Comparison of ENCODE assay signal across 8 cellular contexts in the genomic region with DNA sequence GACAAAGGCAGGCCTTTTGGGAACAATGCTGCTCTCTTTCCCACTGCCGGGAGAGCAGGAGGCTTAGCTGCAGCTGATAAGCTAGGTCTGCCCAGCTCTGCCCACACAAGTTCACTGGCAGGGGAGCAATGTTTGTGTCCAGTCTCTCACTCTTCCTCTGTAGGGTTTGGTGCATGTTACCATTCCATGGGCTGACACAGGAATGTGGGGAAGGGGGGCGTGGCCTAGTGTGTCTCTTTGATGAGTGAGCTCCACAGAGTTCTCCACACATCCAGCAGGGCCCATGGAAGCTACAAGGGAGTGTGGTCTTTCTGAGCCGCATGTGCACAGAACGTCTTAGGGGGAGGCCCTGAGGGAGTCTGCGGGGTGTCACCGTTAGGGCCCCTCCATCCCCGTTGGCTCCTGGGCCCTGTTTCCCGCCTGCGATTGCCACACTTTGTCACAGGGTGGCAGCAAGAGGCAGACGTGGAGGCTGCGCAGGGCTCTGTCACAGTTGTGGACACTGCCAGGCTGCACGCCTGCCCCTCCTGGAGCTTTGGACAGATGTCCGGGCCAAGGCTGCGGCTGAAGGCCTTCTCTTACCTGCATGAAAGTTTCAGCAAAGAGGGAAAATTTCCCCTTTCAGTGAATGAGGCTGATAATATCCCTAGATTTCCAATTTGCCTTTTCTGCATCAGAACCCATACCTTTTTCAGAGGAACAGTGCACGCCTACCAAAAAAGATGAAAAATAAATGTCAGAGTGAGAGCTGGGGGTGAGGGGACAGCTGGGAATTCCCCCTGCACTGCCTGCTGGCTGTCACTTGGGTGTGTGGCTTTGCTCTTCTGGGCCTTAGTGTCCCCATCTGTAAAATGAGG. TPM values are rescaled to one million over a fixed set of nuclear protein-coding genes. Genes with fewer than 3 reads are reported as not detected.
DNase-seq lines count a peak whose midpoint lies in the region; ATAC-seq and TF ChIP-seq lines count a peak whose summit lies in the region.

No MANE protein-coding gene starts in this region.

- H3K9me3 Mint-ChIP-seq in activated CD4-positive, alpha-beta T cell treated with anti-CD3 and anti-CD28 coated beads, Interleukin-2, amount 10 ng/mL, durations not matched to agents 7 days and 5 days, result no peaks in the 10 kb centered on the region

- no peaks in the 10 kb centered on the region for H3K4me1 Mint-ChIP-seq in activated CD4-positive, alpha-beta T cell treated with anti-CD3 and anti-CD28 coated beads, Interleukin-2, amount 10 ng/mL, durations not matched to agents 7 days and 5 days

- H2AFZ ChIP-seq in HCT116 (ENCODE audit: low read depth, low read length, poor library complexity, severe bottlenecking), result no peak overlapping the region
- H2AFZ ChIP-seq in OCI-LY7 (ENCODE audit: low read length), result no peak overlapping the region
- H2AFZ ChIP-seq in fibroblast of lung (ENCODE audit: low read length), result no peak overlapping the region

- H3K9me3 ChIP-seq in HCT116 (ENCODE audit: control insufficient read depth in 1 of 2, insufficient read depth in 1 of 2, low read depth in 1 of 2, low read length in 2 of 2) (no peaks in the 10 kb centered on the region), OCI-LY7 (ENCODE audit: low read length) (no peaks in the 10 kb centered on the region), fibroblast of lung (ENCODE audit: control insufficient read depth, insufficient read depth, low read depth, low read length) (no peaks in the 10 kb centered on the region), ovary (no peaks in the 10 kb centered on the region)

- no peaks in the 10 kb centered on the region for H3K36me3 ChIP-seq in HCT116 (ENCODE audit: control insufficient read depth in 1 of 2, insufficient read depth in 2 of 2, low read length in 2 of 2)
- no peaks in the 10 kb centered on the region for H3K36me3 ChIP-seq in OCI-LY7 (ENCODE audit: insufficient read depth, low read length)
- H3K36me3 ChIP-seq in fibroblast of lung (ENCODE audit: control insufficient read depth, insufficient read depth, low read length), result no peaks in the 10 kb centered on the region
- no peaks in the 10 kb centered on the region for H3K36me3 ChIP-seq in ovary

- TF ChIP-seq POLR2A in HCT116 (IDR thresholded peaks at IDR 0.05; ENCODE audit: borderline replicate concordance, extremely low read depth, insufficient read depth, insufficient read length), result no peak
- no peak for TF ChIP-seq POLR2A in ovary (IDR thresholded peaks at IDR 0.05)

- BruUV-seq in HCT116 (replicated peaks; lab: Mats Ljungman, UMichigan) (no TSS peak), OCI-LY7 (replicated peaks; lab: Mats Ljungman, UMichigan) (no TSS peak)

- H3K79me2 ChIP-seq in HCT116 (ENCODE audit: insufficient read depth, low read length) (no peaks in the 10 kb centered on the region), OCI-LY7 (ENCODE audit: insufficient read depth, low read depth, low read length) (no peaks in the 10 kb centered on the region), fibroblast of lung (ENCODE audit: control insufficient read depth, insufficient read depth, low read length) (no peaks in the 10 kb centered on the region)

- H3K4me1 ChIP-seq in HCT116 (ENCODE audit: control insufficient read depth in 1 of 2, insufficient read depth in 2 of 2, low read length in 2 of 2) (no peaks in the 10 kb centered on the region), OCI-LY7 (ENCODE audit: insufficient read depth, low read length, poor library complexity, severe bottlenecking) (no peaks in the 10 kb centered on the region), fibroblast of lung (ENCODE audit: control insufficient read depth, extremely low read depth, insufficient read depth, low read length) (no peaks in the 10 kb centered on the region), ovary (ENCODE audit: insufficient read depth) (peaks cover 4% of the 10 kb centered on the region)

- H3K27me3 Mint-ChIP-seq in activated CD4-positive, alpha-beta T cell treated with anti-CD3 and anti-CD28 coated beads, Interleukin-2, amount 10 ng/mL, durations not matched to agents 7 days and 5 days, result no peaks in the 10 kb centered on the region

- H3K9me2 ChIP-seq in HCT116 (ENCODE audit: insufficient read depth) (no peaks in the 10 kb centered on the region), OCI-LY7 (ENCODE audit: insufficient read depth, low read length) (no peaks in the 10 kb centered on the region)

- RAD21 ChIA-PET in HCT116 (lab: Charles Lee; ENCODE audit: low non-redundant PET in 1 of 2, low total read pairs in 2 of 2, uncharacterized antibody in 2 of 2, unreplicated experiment in 2 of 2), result no interaction called here

- H4K20me1 ChIP-seq in HCT116 (ENCODE audit: insufficient read depth), result no peaks in the 10 kb centered on the region
- H4K20me1 ChIP-seq in OCI-LY7 (ENCODE audit: insufficient read depth, low read length), result no peaks in the 10 kb centered on the region
- no peaks in the 10 kb centered on the region for H4K20me1 ChIP-seq in fibroblast of lung (ENCODE audit: control insufficient read depth, extremely low read depth, insufficient read depth, low read length)

- TF ChIP-seq CTCF in AG10803 (conservative IDR thresholded peaks at IDR 0.05; ENCODE audit: low read length) (peak; percentile 47), HCT116 (IDR thresholded peaks at IDR 0.05 in 2 of 3, conservative IDR thresholded peaks at IDR 0.05 in 1 of 3; ENCODE audit: borderline replicate concordance in 1 of 3, insufficient read depth in 1 of 3, low read depth in 2 of 3, low read length in 2 of 3) (peak; percentile 36 to 70 (median 66); a peak in 4 of 6 replicates), OCI-LY7 (conservative IDR thresholded peaks at IDR 0.05; ENCODE audit: low read length) (peak; percentile 66), fibroblast of lung (conservative IDR thresholded peaks at IDR 0.05 in 1 of 2, IDR thresholded peaks at IDR 0.05 in 1 of 2; ENCODE audit: low read depth in 1 of 2, low read length in 2 of 2) (peak; percentile 6 to 36), ovary (IDR thresholded peaks at IDR 0.05) (peak in 2 of 3 donors; percentile 11 to 44)

- TF ChIP-seq RAD21 in HCT116 (IDR thresholded peaks at IDR 0.05; ENCODE audit: low read depth), result peak; percentile 77

- ATAC-seq in HCT116 (peak; percentile 99), GM21717 (IDR thresholded peaks at IDR 0.05; ENCODE audit: unreplicated experiment) (no peak), GM19455 (IDR thresholded peaks at IDR 0.05; ENCODE audit: unreplicated experiment) (no peak)

- H3K4me3 Mint-ChIP-seq in activated CD4-positive, alpha-beta T cell treated with anti-CD3 and anti-CD28 coated beads, Interleukin-2, amount 10 ng/mL, durations not matched to agents 7 days and 5 days, result no peak overlapping the region

- DNase-seq in AG10803 (ENCODE audit: low read depth), result peak; percentile 13
- peak; percentile 4 for DNase-seq in HCT116 (ENCODE audit: low read depth, low spot score)
- DNase-seq in OCI-LY7 (ENCODE audit: low spot score), result peak; percentile 14
- DNase-seq in fibroblast of lung (ENCODE audit: low read depth in 2 of 2), result peak in 1 of 2 donors; percentile 2
- DNase-seq in ovary, result peak; percentile 11 to 54 (median 45)
- no peak for DNase-seq in activated CD4-positive, alpha-beta T cell treated with anti-CD3 and anti-CD28 coated beads, Interleukin-2, amount 10 ng/mL, durations not matched to agents 7 days and 5 days

- no peak overlapping the region for H3K4me3 ChIP-seq in AG10803 (ENCODE audit: low read length)
- no peak overlapping the region for H3K4me3 ChIP-seq in HCT116 (replicated peaks in 1 of 2; ENCODE audit: low read depth in 1 of 2, low read length in 2 of 2)
- no peak overlapping the region for H3K4me3 ChIP-seq in OCI-LY7 (ENCODE audit: low read depth, low read length, poor library complexity, severe bottlenecking)
- no peak overlapping the region for H3K4me3 ChIP-seq in fibroblast of lung (replicated peaks in 1 of 4; ENCODE audit: control extremely low read depth in 1 of 4, insufficient read depth in 1 of 4, low read depth in 3 of 4, low read length in 4 of 4)
- no peak overlapping the region for H3K4me3 ChIP-seq in ovary

- H3K9ac ChIP-seq in HCT116 (ENCODE audit: low read length), result no peak overlapping the region
- H3K9ac ChIP-seq in fibroblast of lung (ENCODE audit: insufficient read depth, low read length), result no peak overlapping the region

- no peak for TF ChIP-seq EP300 in ovary (IDR thresholded peaks at IDR 0.05)

- no peak overlapping the region for H3K27ac Mint-ChIP-seq in activated CD4-positive, alpha-beta T cell treated with anti-CD3 and anti-CD28 coated beads, Interleukin-2, amount 10 ng/mL, durations not matched to agents 7 days and 5 days

- H3K36me3 Mint-ChIP-seq in activated CD4-positive, alpha-beta T cell treated with anti-CD3 and anti-CD28 coated beads, Interleukin-2, amount 10 ng/mL, durations not matched to agents 7 days and 5 days (ENCODE audit: low read depth), result no peaks in the 10 kb centered on the region

- 10 to 20% (median 17%) methylated on average over 15 of the region's 15 CpGs for WGBS in ovary, 3 donors

- H3K27me3 ChIP-seq in HCT116 (ENCODE audit: insufficient read depth, low read length) (peaks cover 28% of the 10 kb centered on the region), fibroblast of lung (ENCODE audit: control insufficient read depth, insufficient read depth, low read length) (no peaks in the 10 kb centered on the region), ovary (no peaks in the 10 kb centered on the region)

- POLR2A ChIA-PET in HCT116 (lab: Charles Lee), result no interaction called here
- POLR2A ChIA-PET in OCI-LY7 (lab: Charles Lee), result no interaction called here
- POLR2A ChIA-PET in activated CD4-positive, alpha-beta T cell treated with anti-CD3 and anti-CD28 coated beads, Interleukin-2, amount 10 ng/mL, durations not matched to agents 7 days and 5 days (lab: Charles Lee), result interaction anchor here (0.6 kb wide), 1 partner anchor 460 kb away, joined by 3 read pairs; no protein-coding TSS in a partner anchor

- intact Hi-C loops in HCT116 (cut with micrococcal nuclease), result loop anchor here (1.0 to 10.0 kb wide), 3 partner anchors 148 to 228 kb away; no protein-coding TSS in a partner anchor
- intact Hi-C loops in OCI-LY7 (cut with micrococcal nuclease; ENCODE audit: unreplicated experiment), result loop anchor here (1.0 kb wide), 1 partner anchor 208 kb away; no protein-coding TSS in a partner anchor
- intact Hi-C loops in ovary (cut with DNase I), result no loop called here

- CTCF ChIA-PET in HCT116 (lab: Charles Lee), result interaction anchor here (0.7 to 1.4 kb wide), 4 partner anchors 147 to 282 kb away, joined by 3 to 19 read pairs (median 4); no protein-coding TSS in a partner anchor
- CTCF ChIA-PET in OCI-LY7 (lab: Charles Lee; ENCODE audit: unreplicated experiment), result no interaction called here
- CTCF ChIA-PET in activated CD4-positive, alpha-beta T cell treated with anti-CD3 and anti-CD28 coated beads, Interleukin-2, amount 10 ng/mL, durations not matched to agents 7 days and 5 days (lab: Charles Lee), result interaction anchor here (1.6 kb wide), 1 partner anchor 9 kb away, joined by 3 read pairs; no protein-coding TSS in a partner anchor

- no peak overlapping the region for H3K27ac ChIP-seq in HCT116 (ENCODE audit: low read depth, low read length)
- H3K27ac ChIP-seq in OCI-LY7 (ENCODE audit: low read depth, low read length, poor library complexity, severe bottlenecking), result no peak overlapping the region
- H3K27ac ChIP-seq in fibroblast of lung (ENCODE audit: insufficient read depth, low read length), result no peak overlapping the region
- H3K27ac ChIP-seq in ovary, result no peak overlapping the region

- no peak overlapping the region for H3K4me2 ChIP-seq in HCT116 (ENCODE audit: low read length)
- H3K4me2 ChIP-seq in OCI-LY7 (ENCODE audit: low read length), result no peak overlapping the region
- H3K4me2 ChIP-seq in fibroblast of lung (ENCODE audit: extremely low read depth, insufficient read depth, low read length), result no peak overlapping the region

RNA-seq across cellular contexts. Expression of gene CACNA2D3, which starts 24.3 kb away (rescaled TPM):
- total RNA-seq in HCT116 (2021; ENCODE audit: unreplicated experiment), result 0.20 TPM
- polyA plus RNA-seq in HCT116 (2012), result not detected in 2 replicates
- not detected in 2 replicates for total RNA-seq in OCI-LY7 (2014; rRNA removed; shearing (Covaris generic))
- 0.42 TPM in 1 of 2 replicates, not detected in the other for total RNA-seq in OCI-LY7 (2022)
- 0.77 and 1.8 TPM in 2 replicates for total RNA-seq in fibroblast of lung
- 0.37 and 11.5 TPM in 2 replicates for polyA plus RNA-seq in fibroblast of lung
- 0.22 and 7.2 TPM in 2 replicates for polyA plus RNA-seq in fibroblast of lung (2012)
- polyA minus RNA-seq in fibroblast of lung (ENCODE audit: low replicate concordance), result 1.8 TPM in 1 of 2 replicates, not detected in the other
- total RNA-seq in ovary, result 10 to 100 TPM in 1 of 7 donors, 1 to 10 TPM in 6; 3.0 to 10.1 (median 5.1) TPM
- 1 to 10 TPM; 2.0 to 4.7 TPM for polyA plus RNA-seq in ovary
- not detected for total RNA-seq in activated CD4-positive, alpha-beta T cell treated with anti-CD3 and anti-CD28 coated beads, Interleukin-2, amount 10 ng/mL, durations not matched to agents 7 days and 5 days

Comparison
In these comparisons a context has a peak if more than half of its experiments do, and no peak if none do; other contexts are left out.
1. intact Hi-C loops: an anchor here in HCT116 (1.0 to 10.0 kb wide) and OCI-LY7 (1.0 kb wide); none called in ovary.